ENCODE assay signal across 12 cellular contexts in the genomic region with DNA sequence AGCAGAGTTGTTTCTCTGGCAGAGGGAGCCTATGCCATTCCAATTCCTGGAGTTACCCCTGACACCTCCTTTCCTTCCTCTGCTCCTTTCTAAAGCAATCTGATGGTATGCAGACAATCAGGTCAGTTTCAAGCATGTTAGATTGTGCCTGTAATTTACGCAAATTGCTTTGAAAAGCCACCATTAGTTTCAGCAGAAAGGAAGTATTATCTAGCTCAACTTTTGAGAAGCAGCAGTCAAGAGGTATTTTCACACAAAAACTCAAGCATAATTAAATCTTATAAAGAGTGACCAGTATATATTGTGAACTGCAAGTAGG. TPM values are rescaled to one million over a fixed set of nuclear protein-coding genes. Genes with fewer than 3 reads are reported as not detected.
DNase-seq lines count a peak whose midpoint lies in the region; ATAC-seq and TF ChIP-seq lines count a peak whose summit lies in the region.
"Had no signal": no experiment of that assay in that cellular context is flagged by ENCODE, and none has a peak within 500 bp of the region (broad histone marks: within the 10 kb centered on the region; RNA-seq: fewer than 3 reads in every experiment).

No MANE protein-coding gene starts in this region.

- TF ChIP-seq CTCF in right atrium auricular region (IDR thresholded peaks at IDR 0.05) (no peak), fibroblast of mammary gland (conservative IDR thresholded peaks at IDR 0.05; ENCODE audit: control insufficient read depth, insufficient read depth, low read depth, low read length) (no peak), neural progenitor cell (IDR thresholded peaks at IDR 0.05) (no peak)

- peaks cover 26% of the 10 kb centered on the region for H3F3A ChIP-seq in neural progenitor cell (ENCODE audit: low read depth)

- H3K27ac Mint-ChIP-seq in neural progenitor cell = no peak overlapping the region
- no peak overlapping the region for H3K27ac Mint-ChIP-seq in immature natural killer cell

- H3K4me1 Mint-ChIP-seq in neural progenitor cell = peaks cover 75% of the 10 kb centered on the region
- peaks cover 8 to 11% of the 10 kb centered on the region in 2 donors for H3K4me1 Mint-ChIP-seq in immature natural killer cell

- H3K4me3 ChIP-seq in right atrium auricular region = peak overlapping the region; percentile 16 to 93
- H3K4me3 ChIP-seq in fibroblast of mammary gland (ENCODE audit: control insufficient read depth, low read depth, low read length) = peak overlapping the region; percentile 96
- peak overlapping the region; percentile 96 for H3K4me3 ChIP-seq in neural progenitor cell

- H3K27me3 Mint-ChIP-seq in neural progenitor cell (ENCODE audit: insufficient read depth, low read depth) = peaks cover 6% of the 10 kb centered on the region
- H3K27me3 Mint-ChIP-seq in immature natural killer cell (ENCODE audit: low read depth in 3 of 3) = peaks cover 10 to 15% (median 12%) of the 10 kb centered on the region in 3 donors

- H3K27me3 ChIP-seq in right atrium auricular region (no peaks in the 10 kb centered on the region), neural progenitor cell (peaks cover 7% of the 10 kb centered on the region)

- H3K4me3 Mint-ChIP-seq in neural progenitor cell = peak overlapping the region; percentile 66
- peak overlapping the region in 1 of 5 donors; percentile 10 for H3K4me3 Mint-ChIP-seq in immature natural killer cell

- H3K27ac ChIP-seq in right atrium auricular region (no peak overlapping the region), neural progenitor cell (no peak overlapping the region)

- H3K4me2 ChIP-seq in neural progenitor cell = peak overlapping the region; percentile 97

- intact Hi-C loops in left cardiac atrium (cut with DNase I) = no loop called here

- DNase-seq in right atrium auricular region (ENCODE audit: low spot score) (no peak), left cardiac atrium (no peak), fibroblast of mammary gland (ENCODE audit: low read depth) (no peak), neural progenitor cell (ENCODE audit: low spot score) (peak; percentile 37), immature natural killer cell (no peak), T1000 (lab: John Stamatoyannopoulos, UW) (no peak)
- no peak for DNase-seq in central memory CD4-positive, alpha-beta T cell
- DNase-seq: dermis blood vessel endothelial cell; H7; NCI-H1436 treated with DMSO at 0.1 percent for 48 hours; stimulated activated naive CD8-positive, alpha-beta T cell treated with anti-CD3 and anti-CD28 coated beads, Interleukin-15, Interleukin-2, amounts not matched to agents 100 U/mL and 50 U/mL, for 24 hours had no signal

- H3K9ac ChIP-seq in neural progenitor cell = no peak overlapping the region

- no peak overlapping the region for H2AFZ ChIP-seq in neural progenitor cell (replicated peaks)

- H3K4me1 ChIP-seq in right atrium auricular region (peaks cover 0 to 41% of the 10 kb centered on the region in 2 donors), neural progenitor cell (peaks cover 75% of the 10 kb centered on the region)

- H3K9me3 ChIP-seq in right atrium auricular region (no peaks in the 10 kb centered on the region), neural progenitor cell (ENCODE audit: low read depth) (no peaks in the 10 kb centered on the region)

- peaks cover 67% of the 10 kb centered on the region for H3K79me2 ChIP-seq in neural progenitor cell (ENCODE audit: low read depth)

- H3K36me3 ChIP-seq in right atrium auricular region = no peaks in the 10 kb centered on the region
- no peaks in the 10 kb centered on the region for H3K36me3 ChIP-seq in neural progenitor cell

- H3K9me3 Mint-ChIP-seq in neural progenitor cell (no peaks in the 10 kb centered on the region), immature natural killer cell (peaks cover 0 to 2% (median 0%) of the 10 kb centered on the region in 6 donors)

- ATAC-seq in left cardiac atrium = no peak
- no peak for ATAC-seq in GM21619 (IDR thresholded peaks at IDR 0.05; ENCODE audit: unreplicated experiment)
- ATAC-seq: stimulated activated naive CD8-positive, alpha-beta T cell treated with anti-CD3 and anti-CD28 coated beads, Interleukin-15, Interleukin-2, amounts not matched to agents 100 U/mL and 50 U/mL, for 24 hours had no signal

- peaks cover 51% of the 10 kb centered on the region for H4K20me1 ChIP-seq in neural progenitor cell (ENCODE audit: low read depth)

- H3K36me3 Mint-ChIP-seq in neural progenitor cell = no peaks in the 10 kb centered on the region
- no peaks in the 10 kb centered on the region for H3K36me3 Mint-ChIP-seq in immature natural killer cell

RNA-seq across cellular contexts. Expression of a gene that starts 2.2 kb away (rescaled TPM):
- total RNA-seq in right atrium auricular region (10 to 100 TPM; 33.0 to 34.5 TPM), left cardiac atrium (10 to 100 TPM; 17.0 to 19.0 TPM), neural progenitor cell (ENCODE audit: low replicate concordance) (35.3 and 44.8 TPM in 2 replicates)
- 1 to 10 TPM in 1 of 3 donors, under 1 TPM in 1, not detected in 1; 0.33 to 1.1 TPM for polyA plus RNA-seq in immature natural killer cell
